ENCODE assay signal across 10 cellular contexts in the genomic region with DNA sequence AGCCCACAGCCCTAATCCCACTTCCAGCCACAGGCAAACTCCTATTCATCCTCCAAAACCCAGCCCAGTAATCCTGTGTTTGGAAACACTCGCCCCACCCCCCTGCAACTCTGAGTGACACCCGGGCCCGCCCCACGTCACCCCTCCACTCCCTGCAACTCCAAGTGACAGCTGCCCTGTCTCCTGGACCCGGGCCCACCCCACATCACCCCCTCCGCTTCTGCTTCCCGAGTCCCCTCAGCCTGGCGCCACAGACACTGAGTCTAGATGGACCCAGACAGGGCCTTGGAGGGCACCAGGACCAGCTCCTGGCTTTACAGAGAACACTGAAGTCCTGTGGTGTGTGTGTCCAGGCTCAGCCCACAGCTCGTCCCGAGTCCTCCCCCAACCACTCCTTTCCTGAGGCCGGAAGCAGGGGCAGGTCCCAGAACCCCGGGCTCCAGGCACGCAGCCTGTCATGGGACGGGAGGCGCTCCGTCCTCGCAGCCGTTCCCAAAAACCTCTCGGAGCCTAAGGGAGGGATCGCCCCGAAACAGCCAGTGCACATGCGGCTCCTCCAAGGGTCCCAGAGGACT. TPM values are rescaled to one million over a fixed set of nuclear protein-coding genes. Genes with fewer than 3 reads are reported as not detected.
DNase-seq lines count a peak whose midpoint lies in the region; ATAC-seq and TF ChIP-seq lines count a peak whose summit lies in the region.
"Had no signal": no experiment of that assay in that cellular context is flagged by ENCODE, and none has a peak within 500 bp of the region (broad histone marks: within the 10 kb centered on the region; RNA-seq: fewer than 3 reads in every experiment).

No MANE protein-coding gene starts in this region.

- peaks cover 35% of the 10 kb centered on the region for H3K36me3 ChIP-seq in DOHH2 (ENCODE audit: control insufficient read depth, low read length)

- H3K4me3 Mint-ChIP-seq in brain, result no peak overlapping the region
- H3K4me3 Mint-ChIP-seq: activated naive CD8-positive, alpha-beta T cell treated with anti-CD3 and anti-CD28 coated beads, Interleukin-2, amount 50 U/mL, for 24 hours had no signal

- no peaks in the 10 kb centered on the region for H3K9me3 ChIP-seq in DOHH2 (ENCODE audit: control insufficient read depth, insufficient read depth, low read length)

- H3K9me2 ChIP-seq in DOHH2 (replicated peaks; ENCODE audit: control insufficient read depth, low read length), result no peaks in the 10 kb centered on the region

- H3K27ac Mint-ChIP-seq in brain, result peak overlapping the region in 3 of 5 experiments; percentile 24 to 62 (median 35)
- H3K27ac Mint-ChIP-seq: activated naive CD8-positive, alpha-beta T cell treated with anti-CD3 and anti-CD28 coated beads, Interleukin-2, amount 50 U/mL, for 24 hours had no signal

- peaks cover 99% of the 10 kb centered on the region for H3K79me2 ChIP-seq in DOHH2 (ENCODE audit: control insufficient read depth, low read length)

- ATAC-seq in sciatic nerve (peak; percentile 74), HG03342 (IDR thresholded peaks at IDR 0.05; ENCODE audit: unreplicated experiment) (no peak), HG03354 (IDR thresholded peaks at IDR 0.05; ENCODE audit: poor library complexity, severe bottlenecking, unreplicated experiment) (no peak)
- ATAC-seq: activated naive CD8-positive, alpha-beta T cell treated with anti-CD3 and anti-CD28 coated beads, Interleukin-2, amount 50 U/mL, for 24 hours had no signal

- no peak overlapping the region; the same call in 1 of the 2 replicates for H3K4me2 ChIP-seq in DOHH2 (ENCODE audit: low read length)

- peaks cover 24% of the 10 kb centered on the region for H3K4me1 ChIP-seq in DOHH2 (ENCODE audit: control insufficient read depth, low read length)

- H3K27me3 Mint-ChIP-seq in brain, result no peaks in the 10 kb centered on the region
- H3K27me3 Mint-ChIP-seq: activated naive CD8-positive, alpha-beta T cell treated with anti-CD3 and anti-CD28 coated beads, Interleukin-2, amount 50 U/mL, for 24 hours had no signal

- DNase-seq in hepatic stellate cell (ENCODE audit: low spot score), result peak; percentile 83
- DNase-seq in sciatic nerve (ENCODE audit: low spot score), result no peak
- no peak for DNase-seq in AML-193 (lab: John Stamatoyannopoulos, UW)
- no peak for DNase-seq in dorsolateral prefrontal cortex
- DNase-seq: activated naive CD8-positive, alpha-beta T cell treated with anti-CD3 and anti-CD28 coated beads, Interleukin-2, amount 50 U/mL, for 24 hours; NCI-H2227 treated with DMSO at 0.1 percent for 48 hours had no signal

- H4K20me1 ChIP-seq in DOHH2 (ENCODE audit: control insufficient read depth, insufficient read depth, low read depth, low read length), result peaks cover 24% of the 10 kb centered on the region

- H3K4me1 Mint-ChIP-seq in brain, result peaks cover 41% of the 10 kb centered on the region

- no peak overlapping the region for H3K4me3 ChIP-seq in DOHH2 (ENCODE audit: low read length)
- H3K4me3 ChIP-seq in dorsolateral prefrontal cortex, result peak overlapping the region in 5 of 59 donors; percentile 8 to 28 (median 19)

- no peak for TF ChIP-seq CTCF in DOHH2 (IDR thresholded peaks at IDR 0.05; ENCODE audit: low read depth, low read length, poor library complexity, severe bottlenecking)
- TF ChIP-seq CTCF in brain (conservative IDR thresholded peaks at IDR 0.05), result no peak
- no peak for TF ChIP-seq CTCF in dorsolateral prefrontal cortex (IDR thresholded peaks at IDR 0.05 in 54 of 56, conservative IDR thresholded peaks at IDR 0.05 in 2 of 56; ENCODE audit: low read depth in 1 of 56, partially characterized antibody in 56 of 56)

- H3K9me3 Mint-ChIP-seq in brain, result no peaks in the 10 kb centered on the region
- H3K9me3 Mint-ChIP-seq: activated naive CD8-positive, alpha-beta T cell treated with anti-CD3 and anti-CD28 coated beads, Interleukin-2, amount 50 U/mL, for 24 hours had no signal

- H3K27ac ChIP-seq in DOHH2 (ENCODE audit: low read depth, low read length) (peak overlapping the region; percentile 11; the same call in 1 of the 2 replicates), dorsolateral prefrontal cortex (peak overlapping the region in 3 of 59 donors; percentile 14 to 39 (median 26))

- no peaks in the 10 kb centered on the region for H3K36me3 Mint-ChIP-seq in brain

- intact Hi-C loops in sciatic nerve (cut with DNase I) (no loop called here), dorsolateral prefrontal cortex (cut with DNase I) (loop anchor here in 1 of 2 donors (10.0 kb wide), 1 partner anchor 1344 kb away; the partner anchor contains the start of gene NCLN)

- no peaks in the 10 kb centered on the region for H3F3A ChIP-seq in DOHH2 (ENCODE audit: control insufficient read depth, insufficient read depth)

- no peaks in the 10 kb centered on the region for H3K27me3 ChIP-seq in DOHH2 (ENCODE audit: control insufficient read depth, low read length)
- H3K27me3 ChIP-seq in dorsolateral prefrontal cortex, result no peaks in the 10 kb centered on the region

RNA-seq across cellular contexts. Expression of gene REXO1, which starts 7.7 kb away (rescaled TPM):
- 26.0 TPM for polyA plus RNA-seq in brain (ENCODE audit: insufficient read depth, low read depth, low replicate concordance)
- total RNA-seq in sciatic nerve (34.2 TPM), dorsolateral prefrontal cortex (10 to 100 TPM; 33.1 to 84.1 (median 54.4) TPM)

RNA-seq across cellular contexts. Expression of gene KLF16, which starts 22.8 kb away (rescaled TPM):
- polyA plus RNA-seq in brain (ENCODE audit: insufficient read depth, low read depth, low replicate concordance), result 22.6 TPM
- total RNA-seq in sciatic nerve (20.2 TPM), dorsolateral prefrontal cortex (10 to 100 TPM; 18.4 to 58.7 (median 34.5) TPM)

RNA-seq across cellular contexts. Expression of gene ATP8B3, which starts 28.6 kb away (rescaled TPM):
- polyA plus RNA-seq in brain (ENCODE audit: insufficient read depth, low read depth, low replicate concordance), result 0.19 TPM
- total RNA-seq in sciatic nerve (2.3 TPM), dorsolateral prefrontal cortex (1 to 10 TPM in 31 of 120 experiments, under 1 TPM in 87, not detected in 2; 0.11 to 2.1 (median 0.64) TPM)

RNA-seq across cellular contexts. Expression of gene ABHD17A, which starts 44.7 kb away (rescaled TPM):
- polyA plus RNA-seq in brain (ENCODE audit: insufficient read depth, low read depth, low replicate concordance), result 124 TPM
- 78.9 TPM for total RNA-seq in sciatic nerve
- 100 to 1,000 TPM in 118 of 120 experiments, 10 to 100 TPM in 2; 93.9 to 197 (median 126) TPM for total RNA-seq in dorsolateral prefrontal cortex
